Comparison of ENCODE assay signal across 17 cellular contexts in the genomic region with DNA sequence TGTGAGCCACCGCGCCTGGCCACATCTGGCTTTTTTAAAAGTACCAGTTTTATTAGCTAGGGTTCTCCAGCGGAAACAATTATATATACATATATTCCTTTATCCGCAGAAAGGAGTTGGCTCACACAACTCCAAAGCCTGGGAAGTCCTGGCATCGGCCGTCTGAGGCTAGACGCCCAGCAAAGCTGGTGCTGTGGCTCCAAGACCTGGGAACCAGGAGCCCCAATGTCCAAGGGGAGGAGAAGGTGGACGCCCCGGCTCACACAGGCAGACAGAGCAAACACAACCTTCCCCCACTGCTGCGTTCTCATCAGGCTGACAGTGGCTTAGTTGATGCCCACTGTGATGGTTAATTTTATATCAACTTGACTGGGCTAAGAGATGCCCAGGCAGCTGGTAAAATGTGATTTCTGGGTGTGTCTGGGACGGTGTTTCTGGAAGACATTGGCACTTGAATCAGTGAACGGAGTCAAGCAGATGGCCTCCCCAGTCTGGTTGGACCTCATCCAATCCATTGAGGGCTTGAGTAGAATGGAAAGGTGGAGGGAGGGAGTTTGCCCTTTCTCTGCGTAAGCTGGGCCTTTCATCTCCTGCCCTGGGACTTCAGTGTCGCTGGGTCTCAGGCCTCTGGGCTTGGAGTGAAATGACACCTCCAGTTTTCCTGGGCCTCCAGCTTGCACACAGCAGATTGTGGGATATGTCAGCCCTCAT.
DNase-seq lines count a peak whose midpoint lies in the region; ATAC-seq and TF ChIP-seq lines count a peak whose summit lies in the region.
"Had no signal": no experiment of that assay in that cellular context is flagged by ENCODE, and none has a peak within 500 bp of the region (broad histone marks: within the 10 kb centered on the region; RNA-seq: fewer than 3 reads in every experiment).

No MANE protein-coding gene starts in this region.

- H3K4me1 ChIP-seq in right atrium auricular region, result no peaks in the 10 kb centered on the region
- no peaks in the 10 kb centered on the region for H3K4me1 ChIP-seq in right cardiac atrium (ENCODE audit: control insufficient read depth, insufficient read depth, low read length)
- peaks cover 6% of the 10 kb centered on the region for H3K4me1 ChIP-seq in endodermal cell (ENCODE audit: control insufficient read depth, insufficient read depth, low read length)
- H3K4me1 ChIP-seq: parathyroid adenoma had no signal

- peaks cover 24% of the 10 kb centered on the region for H3K4me1 Mint-ChIP-seq in endodermal cell
- H3K4me1 Mint-ChIP-seq: CD14-positive monocyte had no signal

- H3K27me3 Mint-ChIP-seq in endodermal cell (ENCODE audit: insufficient read depth), result peaks cover 14% of the 10 kb centered on the region

- H3K27ac ChIP-seq in right atrium auricular region, result no peak overlapping the region
- H3K27ac ChIP-seq in right cardiac atrium (ENCODE audit: low read length), result no peak overlapping the region
- no peak overlapping the region for H3K27ac ChIP-seq in endodermal cell (ENCODE audit: low read depth, low read length)
- H3K27ac ChIP-seq: parathyroid adenoma, SK-N-MC, suprapubic skin, WERI-Rb-1 had no signal

- H3K4me3 Mint-ChIP-seq in endodermal cell, result no peak overlapping the region
- H3K4me3 Mint-ChIP-seq: activated naive CD8-positive, alpha-beta T cell; CD14-positive monocyte; natural killer cell treated with Interleukin-12 subunit alpha and Interleukin-12 subunit beta and Interleukin-15 and Interleukin-18, amount 100 ng/mL, for 72 hours; T-helper 2 cell treated with Interferon-gamma antibody and Interleukin-4, amounts not matched to agents 5 μg/mL and 100 μg/mL, for 36 hours had no signal

- no peak overlapping the region for H3K9ac ChIP-seq in endodermal cell (ENCODE audit: extremely low read depth, low read length, poor library complexity, severe bottlenecking)
- H3K9ac ChIP-seq: parathyroid adenoma had no signal

- peaks cover 3% of the 10 kb centered on the region for H3K9me3 Mint-ChIP-seq in endodermal cell
- H3K9me3 Mint-ChIP-seq: natural killer cell treated with Interleukin-12 subunit alpha and Interleukin-12 subunit beta and Interleukin-15 and Interleukin-18, amount 100 ng/mL, for 72 hours; T-helper 2 cell treated with Interferon-gamma antibody and Interleukin-4, amounts not matched to agents 5 μg/mL and 100 μg/mL, for 36 hours had no signal

- no peak for ATAC-seq in right cardiac atrium
- no peak for ATAC-seq in HG03354 (IDR thresholded peaks at IDR 0.05; ENCODE audit: poor library complexity, severe bottlenecking, unreplicated experiment)
- ATAC-seq in GM18511 (IDR thresholded peaks at IDR 0.05; ENCODE audit: unreplicated experiment), result no peak
- ATAC-seq: natural killer cell treated with Interleukin-12 subunit alpha and Interleukin-12 subunit beta and Interleukin-15 and Interleukin-18, amount 100 ng/mL, for 72 hours; sciatic nerve had no signal

- DNase-seq in right atrium auricular region (ENCODE audit: low spot score) (peak; percentile 36), right cardiac atrium (no peak), NCI-H524 (lab: John Stamatoyannopoulos, UW) (peak; percentile 98 to 99), globus pallidus (ENCODE audit: low spot score) (peak; percentile 38), endodermal cell (no peak)
- DNase-seq: KBM-7 had no signal

- H3K36me3 ChIP-seq in right atrium auricular region (no peaks in the 10 kb centered on the region), endodermal cell (ENCODE audit: control insufficient read depth, insufficient read depth, low read length) (no peaks in the 10 kb centered on the region)
- H3K36me3 ChIP-seq: suprapubic skin, WERI-Rb-1 had no signal

- no peaks in the 10 kb centered on the region for H3K9me3 ChIP-seq in right atrium auricular region
- H3K9me3 ChIP-seq in right cardiac atrium (ENCODE audit: control insufficient read depth, low read length), result no peaks in the 10 kb centered on the region
- no peaks in the 10 kb centered on the region for H3K9me3 ChIP-seq in endodermal cell (ENCODE audit: control insufficient read depth, low read length)
- H3K9me3 ChIP-seq: suprapubic skin had no signal

- H3K4me3 ChIP-seq in right atrium auricular region (no peak overlapping the region), right cardiac atrium (ENCODE audit: low read length) (no peak overlapping the region), endodermal cell (ENCODE audit: low read length) (no peak overlapping the region)
- H3K4me3 ChIP-seq: SK-N-MC, suprapubic skin had no signal

- H3K27me3 ChIP-seq in right atrium auricular region (no peaks in the 10 kb centered on the region), right cardiac atrium (ENCODE audit: control insufficient read depth, insufficient read depth) (no peaks in the 10 kb centered on the region), endodermal cell (ENCODE audit: control insufficient read depth, insufficient read depth, low read length, poor library complexity, severe bottlenecking) (no peaks in the 10 kb centered on the region)

- 90% methylated on average over 14 of the region's 14 CpGs for WGBS in right cardiac atrium
- WGBS in endodermal cell (ENCODE audit: insufficient coverage in 1 of 2, insufficient read length in 1 of 2), 2 experiments, result 85 to 89% methylated on average over 4 to 14 of the region's 14 CpGs

- H3K36me3 Mint-ChIP-seq in endodermal cell (ENCODE audit: low read depth), result peaks cover 1% of the 10 kb centered on the region
- H3K36me3 Mint-ChIP-seq: activated naive CD8-positive, alpha-beta T cell; CD14-positive monocyte; natural killer cell treated with Interleukin-12 subunit alpha and Interleukin-12 subunit beta and Interleukin-15 and Interleukin-18, amount 100 ng/mL, for 72 hours had no signal

- H3K27ac Mint-ChIP-seq in endodermal cell, result no peak overlapping the region
- H3K27ac Mint-ChIP-seq: activated naive CD8-positive, alpha-beta T cell; CD14-positive monocyte; natural killer cell treated with Interleukin-12 subunit alpha and Interleukin-12 subunit beta and Interleukin-15 and Interleukin-18, amount 100 ng/mL, for 72 hours; T-helper 2 cell treated with Interferon-gamma antibody and Interleukin-4, amounts not matched to agents 5 μg/mL and 100 μg/mL, for 36 hours had no signal

- TF ChIP-seq CTCF in right atrium auricular region (IDR thresholded peaks at IDR 0.05) (no peak), endodermal cell (conservative IDR thresholded peaks at IDR 0.05) (no peak)

- intact Hi-C loops in right cardiac atrium (cut with DNase I), result no loop called here

Comparison
In these comparisons a context has a peak if more than half of its experiments do, and no peak if none do; other contexts are left out.
1. DNase-seq: peak in right atrium auricular region (single experiment), NCI-H524 (2 of 2) and globus pallidus (single experiment); none in right cardiac atrium (0 of 3) and endodermal cell (single experiment).